20 cellular contexts compared by ENCODE assay signal in genomic region chr1:177206831-177207230, GRCh38. TPM values are rescaled to one million over a fixed set of nuclear protein-coding genes. Genes with fewer than 3 reads are reported as not detected.
"Had no signal": no experiment of that assay in that cellular context is flagged by ENCODE, and none has a peak within 500 bp of the region (broad histone marks: within the 10 kb centered on the region; RNA-seq: fewer than 3 reads in every experiment).

No MANE protein-coding gene starts in this region.

- ATAC-seq: gastroesophageal sphincter; heart right ventricle; naive thymus-derived CD4-positive, alpha-beta T cell; WTC11 had no signal

- H3K4me1 ChIP-seq: parathyroid adenoma had no signal

- H3K9ac ChIP-seq: parathyroid adenoma had no signal

- H3K4me3 ChIP-seq: gastroesophageal sphincter, heart right ventricle, sigmoid colon, thyroid gland had no signal

- DNase-seq: activated CD4-positive, alpha-beta memory T cell treated with anti-CD3 and anti-CD28 coated beads for 36 hours; activated CD4-positive, alpha-beta T cell treated with anti-CD3 and anti-CD28 coated beads for 4 hours; activated naive CD4-positive, alpha-beta T cell; activated naive CD8-positive, alpha-beta T cell treated with anti-CD3 and anti-CD28 coated beads, Interleukin-2, amount 10 ng/mL, durations not matched to agents 7 days and 5 days; amygdala; endodermal cell; heart right ventricle; mesendoderm; naive thymus-derived CD4-positive, alpha-beta T cell; sigmoid colon; stimulated activated CD4-positive, alpha-beta T cell treated with anti-CD3 and anti-CD28 coated beads, Interleukin-1b, Interleukin-23, amount 100 ng/mL, for 48 hours; stimulated activated CD8-positive, alpha-beta memory T cell treated with anti-CD3 and anti-CD28 coated beads, Interleukin-4, amount 100 ng/mL, for 48 hours; stimulated activated naive CD4-positive, alpha-beta T cell treated with Interleukin-2 at 50 U/mL for 16 hours; thyroid gland had no signal

- H3K9me3 ChIP-seq: gastroesophageal sphincter, heart right ventricle, neutrophil, sigmoid colon, thyroid gland had no signal

- H2AFZ ChIP-seq: parathyroid adenoma had no signal

- H3K36me3 ChIP-seq: gastroesophageal sphincter, heart right ventricle, neutrophil, sigmoid colon, thyroid gland had no signal

- H3K27me3 ChIP-seq: gastroesophageal sphincter, heart right ventricle, neutrophil, sigmoid colon, thyroid gland had no signal

- H3K27ac ChIP-seq: epithelial cell of prostate, gastroesophageal sphincter, neutrophil, parathyroid adenoma, thyroid gland had no signal

RNA-seq across cellular contexts. Expression of gene BRINP2, which starts 36.1 kb away (rescaled TPM):
- total RNA-seq: activated CD4-positive, alpha-beta memory T cell treated with anti-CD3 and anti-CD28 coated beads for 36 hours; activated naive CD8-positive, alpha-beta T cell treated with anti-CD3 and anti-CD28 coated beads, Interleukin-2, amount 10 ng/mL, durations not matched to agents 7 days and 5 days; endodermal cell; naive thymus-derived CD4-positive, alpha-beta T cell; thyroid gland; ureter had no signal
- polyA plus RNA-seq: naive thymus-derived CD4-positive, alpha-beta T cell had no signal

RNA-seq across cellular contexts. Expression of gene ASTN1, which starts 42.3 kb away (rescaled TPM):
- total RNA-seq: activated CD4-positive, alpha-beta memory T cell treated with anti-CD3 and anti-CD28 coated beads for 36 hours; activated naive CD8-positive, alpha-beta T cell treated with anti-CD3 and anti-CD28 coated beads, Interleukin-2, amount 10 ng/mL, durations not matched to agents 7 days and 5 days had no signal
- polyA plus RNA-seq: naive thymus-derived CD4-positive, alpha-beta T cell had no signal
